In genomic region chr9:71303351-71303750, GRCh38 we compare ENCODE assay signal across 32 cellular contexts.
A peak's percentile ranks its signal among the peaks of the same experiment; 100 is the strongest.
DNase-seq lines count a peak whose midpoint lies in the region; ATAC-seq, FAIRE-seq and TF ChIP-seq lines count a peak whose summit lies in the region.
"Had no signal": no experiment of that assay in that cellular context is flagged by ENCODE, and none has a peak within 500 bp of the region (broad histone marks: within the 10 kb centered on the region; RNA-seq: fewer than 3 reads in every experiment).

No MANE protein-coding gene starts in this region.

- H3K4me2 ChIP-seq in astrocyte (ENCODE audit: low read length), result no peak overlapping the region

- DNase-seq in A172 (ENCODE audit: low spot score) (peak; percentile 6), HFFc6 (peak; percentile 29), astrocyte (ENCODE audit: low read depth) (peak; percentile 1), foreskin keratinocyte (peak in 1 of 2 donors; percentile 47), DMS153 treated with DMSO at 0.1 percent for 48 hours (lab: John Stamatoyannopoulos, UW; ENCODE audit: unreplicated experiment) (no peak)
- DNase-seq: activated CD4-positive, alpha-beta T cell treated with anti-CD3 and anti-CD28 coated beads for 36 hours; activated CD8-positive, alpha-beta T cell treated with anti-CD3 and anti-CD28 coated beads, Interleukin-2, amount 10 ng/mL, durations not matched to agents 7 days and 5 days; activated naive CD4-positive, alpha-beta T cell treated with anti-CD3 and anti-CD28 coated beads, Interleukin-2, amount 10 ng/mL, durations not matched to agents 7 days and 5 days; AML-193; amygdala; CD4-positive, CD25-positive, alpha-beta regulatory T cell; effector CD8-positive, alpha-beta T cell; erythroblast; gastrocnemius medialis; H9; midbrain; naive thymus-derived CD4-positive, alpha-beta T cell; NCI-H2029; NCI-H524 treated with DMSO at 0.1 percent for 48 hours; nucleus accumbens; SHP77; stimulated activated CD4-positive, alpha-beta T cell treated with anti-CD3 and anti-CD28 coated beads, Interleukin-15, amount 100 ng/mL, for 24 hours; stimulated activated CD4-positive, alpha-beta T cell treated with anti-CD3 and anti-CD28 coated beads, Interleukin-4, amount 100 ng/mL, for 4 hours had no signal

- H3K4me1 Mint-ChIP-seq in HFFc6 (ENCODE audit: low read depth) (peaks cover 19% of the 10 kb centered on the region), astrocyte (ENCODE audit: low read depth, unreplicated experiment) (no peaks in the 10 kb centered on the region)
- H3K4me1 Mint-ChIP-seq: activated CD4-positive, alpha-beta T cell treated with anti-CD3 and anti-CD28 coated beads for 36 hours; activated naive CD4-positive, alpha-beta T cell treated with anti-CD3 and anti-CD28 coated beads, Interleukin-2, amount 10 ng/mL, durations not matched to agents 7 days and 5 days; activated T-helper 17 cell treated with anti-CD3 and anti-CD28 coated beads, Interleukin-2, amount 50 U/mL, for 72 hours; CD4-positive, CD25-positive, alpha-beta regulatory T cell; naive thymus-derived CD4-positive, alpha-beta T cell had no signal

- H3K9ac ChIP-seq in astrocyte (ENCODE audit: low read length), result no peak overlapping the region

- H3K27me3 ChIP-seq in astrocyte (ENCODE audit: insufficient read depth, low read length) (no peaks in the 10 kb centered on the region), foreskin keratinocyte (no peaks in the 10 kb centered on the region)
- H3K27me3 ChIP-seq: breast epithelium, gastrocnemius medialis had no signal

- TF ChIP-seq CTCF in HFFc6 (IDR thresholded peaks at IDR 0.05) (no peak), astrocyte (IDR thresholded peaks at IDR 0.05; ENCODE audit: insufficient read depth, low read depth, low read length) (no peak), foreskin keratinocyte (conservative IDR thresholded peaks at IDR 0.05) (no peak)

- no peak overlapping the region for H2AFZ ChIP-seq in astrocyte (ENCODE audit: low read depth, low read length)

- H3K9me3 ChIP-seq in astrocyte (ENCODE audit: insufficient read depth, low read depth, low read length), result no peaks in the 10 kb centered on the region
- H3K9me3 ChIP-seq: breast epithelium, gastrocnemius medialis, prostate gland had no signal

- no peaks in the 10 kb centered on the region for H3K79me2 ChIP-seq in astrocyte (ENCODE audit: insufficient read depth, low read length)

- H3K27me3 Mint-ChIP-seq in HFFc6 (ENCODE audit: insufficient read depth) (no peaks in the 10 kb centered on the region), astrocyte (ENCODE audit: low read depth, unreplicated experiment) (no peaks in the 10 kb centered on the region)
- H3K27me3 Mint-ChIP-seq: activated naive CD4-positive, alpha-beta T cell treated with anti-CD3 and anti-CD28 coated beads, Interleukin-2, amount 10 ng/mL, durations not matched to agents 7 days and 5 days had no signal

- H3K4me1 ChIP-seq in astrocyte (ENCODE audit: insufficient read depth, low read length), result no peaks in the 10 kb centered on the region
- H3K4me1 ChIP-seq in foreskin keratinocyte, result no peaks in the 10 kb centered on the region
- H3K4me1 ChIP-seq: breast epithelium, gastrocnemius medialis, prostate gland had no signal

- H3K36me3 Mint-ChIP-seq in HFFc6 (ENCODE audit: low read depth), result no peaks in the 10 kb centered on the region
- H3K36me3 Mint-ChIP-seq in astrocyte (ENCODE audit: low read depth, unreplicated experiment), result no peaks in the 10 kb centered on the region
- H3K36me3 Mint-ChIP-seq: activated naive CD4-positive, alpha-beta T cell treated with anti-CD3 and anti-CD28 coated beads, Interleukin-2, amount 10 ng/mL, durations not matched to agents 7 days and 5 days; CD4-positive, CD25-positive, alpha-beta regulatory T cell; naive thymus-derived CD4-positive, alpha-beta T cell had no signal

- no peaks in the 10 kb centered on the region for H3K36me3 ChIP-seq in astrocyte (ENCODE audit: insufficient read depth, low read length)
- H3K36me3 ChIP-seq: breast epithelium, gastrocnemius medialis, prostate gland had no signal

- H3K27ac Mint-ChIP-seq in HFFc6 (peak overlapping the region; percentile 80), astrocyte (ENCODE audit: unreplicated experiment) (no peak overlapping the region)
- H3K27ac Mint-ChIP-seq: activated CD4-positive, alpha-beta T cell treated with anti-CD3 and anti-CD28 coated beads for 36 hours; activated CD8-positive, alpha-beta T cell treated with anti-CD3 and anti-CD28 coated beads, Interleukin-2, amount 10 ng/mL, durations not matched to agents 7 days and 5 days; activated naive CD4-positive, alpha-beta T cell treated with anti-CD3 and anti-CD28 coated beads, Interleukin-2, amount 10 ng/mL, durations not matched to agents 7 days and 5 days; activated T-helper 17 cell treated with anti-CD3 and anti-CD28 coated beads, Interleukin-2, amount 50 U/mL, for 72 hours; CD4-positive, CD25-positive, alpha-beta regulatory T cell; H9; naive thymus-derived CD4-positive, alpha-beta T cell had no signal

- no peak overlapping the region for H3K27ac ChIP-seq in astrocyte (ENCODE audit: low read depth, low read length)
- no peak overlapping the region for H3K27ac ChIP-seq in foreskin keratinocyte
- H3K27ac ChIP-seq: 22Rv1, breast epithelium, gastrocnemius medialis, prostate gland had no signal

- H3K9me3 Mint-ChIP-seq in HFFc6 (no peaks in the 10 kb centered on the region), astrocyte (ENCODE audit: unreplicated experiment) (no peaks in the 10 kb centered on the region)
- H3K9me3 Mint-ChIP-seq: activated naive CD4-positive, alpha-beta T cell treated with anti-CD3 and anti-CD28 coated beads, Interleukin-2, amount 10 ng/mL, durations not matched to agents 7 days and 5 days; activated T-helper 17 cell treated with anti-CD3 and anti-CD28 coated beads, Interleukin-2, amount 50 U/mL, for 72 hours; H9; naive thymus-derived CD4-positive, alpha-beta T cell had no signal

- no peak for FAIRE-seq in astrocyte (lab: Jason Lieb, UNC)
- FAIRE-seq: GM12891 had no signal

- ATAC-seq in foreskin keratinocyte (peak; percentile 35), GM18517 (IDR thresholded peaks at IDR 0.05; ENCODE audit: unreplicated experiment) (no peak), HG03139 (IDR thresholded peaks at IDR 0.05; ENCODE audit: unreplicated experiment) (no peak)
- no peak for ATAC-seq in activated CD4-positive, CD25-positive, alpha-beta regulatory T cell treated with anti-CD3 and anti-CD28 coated beads, Interleukin-2, amount 50 U/mL, for 24 hours
- ATAC-seq: activated CD4-positive, alpha-beta T cell treated with anti-CD3 and anti-CD28 coated beads for 36 hours; activated CD8-positive, alpha-beta T cell treated with anti-CD3 and anti-CD28 coated beads, Interleukin-2, amount 10 ng/mL, durations not matched to agents 7 days and 5 days; activated T-helper 17 cell treated with anti-CD3 and anti-CD28 coated beads, Interleukin-2, amount 50 U/mL, for 72 hours; gastrocnemius medialis; naive thymus-derived CD4-positive, alpha-beta T cell; sciatic nerve had no signal

- no peaks in the 10 kb centered on the region for H4K20me1 ChIP-seq in astrocyte (ENCODE audit: insufficient read depth, low read length)

- H3K4me3 ChIP-seq in astrocyte (ENCODE audit: insufficient read depth, low read depth, low read length), result no peak overlapping the region
- H3K4me3 ChIP-seq: breast epithelium, gastrocnemius medialis, prostate gland had no signal

- H3K4me3 Mint-ChIP-seq in HFFc6 (no peak overlapping the region), astrocyte (ENCODE audit: unreplicated experiment) (no peak overlapping the region)
- H3K4me3 Mint-ChIP-seq: activated CD4-positive, alpha-beta T cell treated with anti-CD3 and anti-CD28 coated beads for 36 hours; activated CD8-positive, alpha-beta T cell treated with anti-CD3 and anti-CD28 coated beads, Interleukin-2, amount 10 ng/mL, durations not matched to agents 7 days and 5 days; activated naive CD4-positive, alpha-beta T cell treated with anti-CD3 and anti-CD28 coated beads, Interleukin-2, amount 10 ng/mL, durations not matched to agents 7 days and 5 days; activated T-helper 17 cell treated with anti-CD3 and anti-CD28 coated beads, Interleukin-2, amount 50 U/mL, for 72 hours; CD4-positive, CD25-positive, alpha-beta regulatory T cell; H9; naive thymus-derived CD4-positive, alpha-beta T cell had no signal
